In the genomic region with DNA sequence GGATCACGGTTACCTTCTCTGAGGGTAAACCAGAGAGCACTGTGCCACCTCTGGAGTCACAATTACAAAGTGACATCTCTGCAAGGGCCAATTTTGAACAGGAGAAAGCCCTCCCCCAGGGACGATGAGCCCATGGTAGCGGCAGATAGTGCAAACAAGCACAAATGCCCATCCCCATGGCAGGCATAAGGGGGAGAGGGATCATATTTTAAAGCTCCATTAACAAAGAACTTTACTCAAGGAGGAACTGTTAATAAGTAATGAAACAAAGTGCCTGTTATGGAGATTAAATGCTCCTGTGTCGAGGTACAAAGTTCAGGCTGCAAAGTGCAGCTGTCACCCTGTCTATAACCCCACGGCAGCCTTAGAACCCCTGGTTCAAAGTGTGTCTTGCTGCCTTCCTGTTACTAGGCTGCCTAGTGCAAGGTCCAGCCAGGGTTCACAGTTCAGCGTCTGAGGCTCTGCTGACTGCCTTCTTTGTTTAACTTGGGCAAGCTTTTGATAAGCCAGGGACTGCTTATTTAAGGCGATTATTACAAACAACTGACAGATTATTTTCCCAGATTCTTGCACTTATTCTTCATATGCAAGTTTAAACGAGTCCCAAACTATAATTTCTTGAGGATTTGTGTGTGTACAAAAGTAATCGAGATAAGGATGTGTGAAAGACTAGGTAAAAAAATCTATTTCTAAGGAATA, we compare ENCODE assay signal across 1 cellular context.
TF ChIP-seq lines count a peak whose summit lies in the region.

No MANE protein-coding gene starts in this region.

TF ChIP-seq in HepG2, 621 proteins besides CTCF, POLR2A, EP300 and RAD21 (continued from another document and continues in another):
- TF ChIP-seq, protein P1, sequence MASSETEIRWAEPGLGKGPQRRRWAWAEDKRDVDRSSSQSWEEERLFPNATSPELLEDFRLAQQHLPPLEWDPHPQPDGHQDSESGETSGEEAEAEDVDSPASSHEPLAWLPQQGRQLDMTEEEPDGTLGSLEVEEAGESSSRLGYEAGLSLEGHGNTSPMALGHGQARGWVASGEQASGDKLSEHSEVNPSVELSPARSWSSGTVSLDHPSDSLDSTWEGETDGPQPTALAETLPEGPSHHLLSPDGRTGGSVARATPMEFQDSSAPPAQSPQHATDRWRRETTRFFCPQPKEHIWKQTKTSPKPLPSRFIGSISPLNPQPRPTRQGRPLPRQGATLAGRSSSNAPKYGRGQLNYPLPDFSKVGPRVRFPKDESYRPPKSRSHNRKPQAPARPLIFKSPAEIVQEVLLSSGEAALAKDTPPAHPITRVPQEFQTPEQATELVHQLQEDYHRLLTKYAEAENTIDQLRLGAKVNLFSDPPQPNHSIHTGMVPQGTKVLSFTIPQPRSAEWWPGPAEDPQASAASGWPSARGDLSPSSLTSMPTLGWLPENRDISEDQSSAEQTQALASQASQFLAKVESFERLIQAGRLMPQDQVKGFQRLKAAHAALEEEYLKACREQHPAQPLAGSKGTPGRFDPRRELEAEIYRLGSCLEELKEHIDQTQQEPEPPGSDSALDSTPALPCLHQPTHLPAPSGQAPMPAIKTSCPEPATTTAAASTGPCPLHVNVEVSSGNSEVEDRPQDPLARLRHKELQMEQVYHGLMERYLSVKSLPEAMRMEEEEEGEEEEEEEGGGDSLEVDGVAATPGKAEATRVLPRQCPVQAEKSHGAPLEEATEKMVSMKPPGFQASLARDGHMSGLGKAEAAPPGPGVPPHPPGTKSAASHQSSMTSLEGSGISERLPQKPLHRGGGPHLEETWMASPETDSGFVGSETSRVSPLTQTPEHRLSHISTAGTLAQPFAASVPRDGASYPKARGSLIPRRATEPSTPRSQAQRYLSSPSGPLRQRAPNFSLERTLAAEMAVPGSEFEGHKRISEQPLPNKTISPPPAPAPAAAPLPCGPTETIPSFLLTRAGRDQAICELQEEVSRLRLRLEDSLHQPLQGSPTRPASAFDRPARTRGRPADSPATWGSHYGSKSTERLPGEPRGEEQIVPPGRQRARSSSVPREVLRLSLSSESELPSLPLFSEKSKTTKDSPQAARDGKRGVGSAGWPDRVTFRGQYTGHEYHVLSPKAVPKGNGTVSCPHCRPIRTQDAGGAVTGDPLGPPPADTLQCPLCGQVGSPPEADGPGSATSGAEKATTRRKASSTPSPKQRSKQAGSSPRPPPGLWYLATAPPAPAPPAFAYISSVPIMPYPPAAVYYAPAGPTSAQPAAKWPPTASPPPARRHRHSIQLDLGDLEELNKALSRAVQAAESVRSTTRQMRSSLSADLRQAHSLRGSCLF (CRISPR knock-in tag; IDR thresholded peaks at IDR 0.05; ENCODE audit: borderline replicate concordance), result no peak
- TF ChIP-seq, protein P2, sequence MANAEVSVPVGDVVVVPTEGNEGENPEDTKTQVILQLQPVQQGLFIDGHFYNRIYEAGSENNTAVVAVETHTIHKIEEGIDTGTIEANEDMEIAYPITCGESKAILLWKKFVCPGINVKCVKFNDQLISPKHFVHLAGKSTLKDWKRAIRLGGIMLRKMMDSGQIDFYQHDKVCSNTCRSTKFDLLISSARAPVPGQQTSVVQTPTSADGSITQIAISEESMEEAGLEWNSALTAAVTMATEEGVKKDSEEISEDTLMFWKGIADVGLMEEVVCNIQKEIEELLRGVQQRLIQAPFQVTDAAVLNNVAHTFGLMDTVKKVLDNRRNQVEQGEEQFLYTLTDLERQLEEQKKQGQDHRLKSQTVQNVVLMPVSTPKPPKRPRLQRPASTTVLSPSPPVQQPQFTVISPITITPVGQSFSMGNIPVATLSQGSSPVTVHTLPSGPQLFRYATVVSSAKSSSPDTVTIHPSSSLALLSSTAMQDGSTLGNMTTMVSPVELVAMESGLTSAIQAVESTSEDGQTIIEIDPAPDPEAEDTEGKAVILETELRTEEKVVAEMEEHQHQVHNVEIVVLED (CRISPR knock-in tag; IDR thresholded peaks at IDR 0.05; ENCODE audit: borderline replicate concordance), result peak; percentile 74; the same call in 1 of the 2 replicates
- TF ChIP-seq RAD51 (IDR thresholded peaks at IDR 0.05; ENCODE audit: borderline replicate concordance), result no peak
- TF ChIP-seq, protein P3, sequence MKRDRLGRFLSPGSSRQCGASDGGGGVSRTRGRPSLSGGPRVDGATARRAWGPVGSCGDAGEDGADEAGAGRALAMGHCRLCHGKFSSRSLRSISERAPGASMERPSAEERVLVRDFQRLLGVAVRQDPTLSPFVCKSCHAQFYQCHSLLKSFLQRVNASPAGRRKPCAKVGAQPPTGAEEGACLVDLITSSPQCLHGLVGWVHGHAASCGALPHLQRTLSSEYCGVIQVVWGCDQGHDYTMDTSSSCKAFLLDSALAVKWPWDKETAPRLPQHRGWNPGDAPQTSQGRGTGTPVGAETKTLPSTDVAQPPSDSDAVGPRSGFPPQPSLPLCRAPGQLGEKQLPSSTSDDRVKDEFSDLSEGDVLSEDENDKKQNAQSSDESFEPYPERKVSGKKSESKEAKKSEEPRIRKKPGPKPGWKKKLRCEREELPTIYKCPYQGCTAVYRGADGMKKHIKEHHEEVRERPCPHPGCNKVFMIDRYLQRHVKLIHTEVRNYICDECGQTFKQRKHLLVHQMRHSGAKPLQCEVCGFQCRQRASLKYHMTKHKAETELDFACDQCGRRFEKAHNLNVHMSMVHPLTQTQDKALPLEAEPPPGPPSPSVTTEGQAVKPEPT (CRISPR knock-in tag; IDR thresholded peaks at IDR 0.05; ENCODE audit: low read depth), result no peak
- no peak for TF ChIP-seq ZNF460 (CRISPR knock-in tag; IDR thresholded peaks at IDR 0.05; ENCODE audit: borderline replicate concordance)
- no peak for TF ChIP-seq SRSF1 (optimal IDR thresholded peaks at IDR 0.05; ENCODE audit: low read depth, low read length)
- TF ChIP-seq, protein P4, sequence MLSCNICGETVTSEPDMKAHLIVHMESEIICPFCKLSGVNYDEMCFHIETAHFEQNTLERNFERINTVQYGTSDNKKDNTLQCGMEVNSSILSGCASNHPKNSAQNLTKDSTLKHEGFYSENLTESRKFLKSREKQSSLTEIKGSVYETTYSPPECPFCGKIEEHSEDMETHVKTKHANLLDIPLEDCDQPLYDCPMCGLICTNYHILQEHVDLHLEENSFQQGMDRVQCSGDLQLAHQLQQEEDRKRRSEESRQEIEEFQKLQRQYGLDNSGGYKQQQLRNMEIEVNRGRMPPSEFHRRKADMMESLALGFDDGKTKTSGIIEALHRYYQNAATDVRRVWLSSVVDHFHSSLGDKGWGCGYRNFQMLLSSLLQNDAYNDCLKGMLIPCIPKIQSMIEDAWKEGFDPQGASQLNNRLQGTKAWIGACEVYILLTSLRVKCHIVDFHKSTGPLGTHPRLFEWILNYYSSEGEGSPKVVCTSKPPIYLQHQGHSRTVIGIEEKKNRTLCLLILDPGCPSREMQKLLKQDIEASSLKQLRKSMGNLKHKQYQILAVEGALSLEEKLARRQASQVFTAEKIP (CRISPR knock-in tag; IDR thresholded peaks at IDR 0.05; ENCODE audit: borderline replicate concordance), result no peak
- TF ChIP-seq, protein P5, sequence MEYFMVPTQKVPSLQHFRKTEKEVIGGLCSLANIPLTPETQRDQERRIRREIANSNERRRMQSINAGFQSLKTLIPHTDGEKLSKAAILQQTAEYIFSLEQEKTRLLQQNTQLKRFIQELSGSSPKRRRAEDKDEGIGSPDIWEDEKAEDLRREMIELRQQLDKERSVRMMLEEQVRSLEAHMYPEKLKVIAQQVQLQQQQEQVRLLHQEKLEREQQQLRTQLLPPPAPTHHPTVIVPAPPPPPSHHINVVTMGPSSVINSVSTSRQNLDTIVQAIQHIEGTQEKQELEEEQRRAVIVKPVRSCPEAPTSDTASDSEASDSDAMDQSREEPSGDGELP (IDR thresholded peaks at IDR 0.05; ENCODE audit: borderline replicate concordance, low read depth), result peak; percentile 91; the same call in 1 of the 2 replicates
- no peak for TF ChIP-seq GLI4 (CRISPR knock-in tag; IDR thresholded peaks at IDR 0.05; ENCODE audit: borderline replicate concordance)
- TF ChIP-seq ZNF224 (CRISPR knock-in tag; IDR thresholded peaks at IDR 0.05), result no peak
- no peak; the same call in 1 of the 2 replicates for TF ChIP-seq EHMT2 (IDR thresholded peaks at IDR 0.05; ENCODE audit: borderline replicate concordance, low read depth, low read length)
- no peak for TF ChIP-seq NFRKB (IDR thresholded peaks at IDR 0.05)
- peak; percentile 48; the same call in 1 of the 2 replicates for TF ChIP-seq ZKSCAN1 (IDR thresholded peaks at IDR 0.05; ENCODE audit: low read length)
- no peak for TF ChIP-seq IKZF4 (CRISPR knock-in tag; IDR thresholded peaks at IDR 0.05; ENCODE audit: borderline replicate concordance, low read depth, not compliant biosample characterization)
- TF ChIP-seq ZNF317 (CRISPR knock-in tag; IDR thresholded peaks at IDR 0.05), result peak; percentile 81
- TF ChIP-seq JUN (CRISPR knock-in tag; IDR thresholded peaks at IDR 0.05), result peak; percentile 76; the same call in 1 of the 2 replicates
- TF ChIP-seq ADNP (CRISPR knock-in tag; IDR thresholded peaks at IDR 0.05), result peak; percentile 69; the same call in 1 of the 2 replicates
- no peak for TF ChIP-seq NFKB2 (CRISPR knock-in tag; IDR thresholded peaks at IDR 0.05; ENCODE audit: borderline replicate concordance)
- peak; percentile 95 for TF ChIP-seq FOXK1 (CRISPR knock-in tag; IDR thresholded peaks at IDR 0.05; ENCODE audit: borderline replicate concordance, low read depth)
- TF ChIP-seq EZH2 (conservative IDR thresholded peaks at IDR 0.05; ENCODE audit: low read depth, low read length), result no peak
- peak; percentile 81; the same call in 1 of the 2 replicates for TF ChIP-seq ZNF12 (CRISPR knock-in tag; IDR thresholded peaks at IDR 0.05)
- TF ChIP-seq HNRNPL (IDR thresholded peaks at IDR 0.05; ENCODE audit: low read depth, low read length), result no peak
- TF ChIP-seq, protein P6, sequence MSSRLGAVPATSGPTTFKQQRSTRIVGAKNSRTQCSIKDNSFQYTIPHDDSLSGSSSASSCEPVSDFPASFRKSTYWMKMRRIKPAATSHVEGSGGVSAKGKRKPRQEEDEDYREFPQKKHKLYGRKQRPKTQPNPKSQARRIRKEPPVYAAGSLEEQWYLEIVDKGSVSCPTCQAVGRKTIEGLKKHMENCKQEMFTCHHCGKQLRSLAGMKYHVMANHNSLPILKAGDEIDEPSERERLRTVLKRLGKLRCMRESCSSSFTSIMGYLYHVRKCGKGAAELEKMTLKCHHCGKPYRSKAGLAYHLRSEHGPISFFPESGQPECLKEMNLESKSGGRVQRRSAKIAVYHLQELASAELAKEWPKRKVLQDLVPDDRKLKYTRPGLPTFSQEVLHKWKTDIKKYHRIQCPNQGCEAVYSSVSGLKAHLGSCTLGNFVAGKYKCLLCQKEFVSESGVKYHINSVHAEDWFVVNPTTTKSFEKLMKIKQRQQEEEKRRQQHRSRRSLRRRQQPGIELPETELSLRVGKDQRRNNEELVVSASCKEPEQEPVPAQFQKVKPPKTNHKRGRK (CRISPR knock-in tag; IDR thresholded peaks at IDR 0.05), result no peak; the same call in 1 of the 2 replicates
- no peak for TF ChIP-seq SIN3B (IDR thresholded peaks at IDR 0.05; ENCODE audit: low read length)
- TF ChIP-seq, protein P7, sequence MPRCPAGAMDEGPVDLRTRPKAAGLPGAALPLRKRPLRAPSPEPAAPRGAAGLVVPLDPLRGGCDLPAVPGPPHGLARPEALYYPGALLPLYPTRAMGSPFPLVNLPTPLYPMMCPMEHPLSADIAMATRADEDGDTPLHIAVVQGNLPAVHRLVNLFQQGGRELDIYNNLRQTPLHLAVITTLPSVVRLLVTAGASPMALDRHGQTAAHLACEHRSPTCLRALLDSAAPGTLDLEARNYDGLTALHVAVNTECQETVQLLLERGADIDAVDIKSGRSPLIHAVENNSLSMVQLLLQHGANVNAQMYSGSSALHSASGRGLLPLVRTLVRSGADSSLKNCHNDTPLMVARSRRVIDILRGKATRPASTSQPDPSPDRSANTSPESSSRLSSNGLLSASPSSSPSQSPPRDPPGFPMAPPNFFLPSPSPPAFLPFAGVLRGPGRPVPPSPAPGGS (CRISPR knock-in tag; IDR thresholded peaks at IDR 0.05), result peak; percentile 73; the same call in 1 of the 2 replicates
- peak; percentile 60 for TF ChIP-seq ZNF121 (CRISPR knock-in tag; IDR thresholded peaks at IDR 0.05)
- TF ChIP-seq, protein P8, sequence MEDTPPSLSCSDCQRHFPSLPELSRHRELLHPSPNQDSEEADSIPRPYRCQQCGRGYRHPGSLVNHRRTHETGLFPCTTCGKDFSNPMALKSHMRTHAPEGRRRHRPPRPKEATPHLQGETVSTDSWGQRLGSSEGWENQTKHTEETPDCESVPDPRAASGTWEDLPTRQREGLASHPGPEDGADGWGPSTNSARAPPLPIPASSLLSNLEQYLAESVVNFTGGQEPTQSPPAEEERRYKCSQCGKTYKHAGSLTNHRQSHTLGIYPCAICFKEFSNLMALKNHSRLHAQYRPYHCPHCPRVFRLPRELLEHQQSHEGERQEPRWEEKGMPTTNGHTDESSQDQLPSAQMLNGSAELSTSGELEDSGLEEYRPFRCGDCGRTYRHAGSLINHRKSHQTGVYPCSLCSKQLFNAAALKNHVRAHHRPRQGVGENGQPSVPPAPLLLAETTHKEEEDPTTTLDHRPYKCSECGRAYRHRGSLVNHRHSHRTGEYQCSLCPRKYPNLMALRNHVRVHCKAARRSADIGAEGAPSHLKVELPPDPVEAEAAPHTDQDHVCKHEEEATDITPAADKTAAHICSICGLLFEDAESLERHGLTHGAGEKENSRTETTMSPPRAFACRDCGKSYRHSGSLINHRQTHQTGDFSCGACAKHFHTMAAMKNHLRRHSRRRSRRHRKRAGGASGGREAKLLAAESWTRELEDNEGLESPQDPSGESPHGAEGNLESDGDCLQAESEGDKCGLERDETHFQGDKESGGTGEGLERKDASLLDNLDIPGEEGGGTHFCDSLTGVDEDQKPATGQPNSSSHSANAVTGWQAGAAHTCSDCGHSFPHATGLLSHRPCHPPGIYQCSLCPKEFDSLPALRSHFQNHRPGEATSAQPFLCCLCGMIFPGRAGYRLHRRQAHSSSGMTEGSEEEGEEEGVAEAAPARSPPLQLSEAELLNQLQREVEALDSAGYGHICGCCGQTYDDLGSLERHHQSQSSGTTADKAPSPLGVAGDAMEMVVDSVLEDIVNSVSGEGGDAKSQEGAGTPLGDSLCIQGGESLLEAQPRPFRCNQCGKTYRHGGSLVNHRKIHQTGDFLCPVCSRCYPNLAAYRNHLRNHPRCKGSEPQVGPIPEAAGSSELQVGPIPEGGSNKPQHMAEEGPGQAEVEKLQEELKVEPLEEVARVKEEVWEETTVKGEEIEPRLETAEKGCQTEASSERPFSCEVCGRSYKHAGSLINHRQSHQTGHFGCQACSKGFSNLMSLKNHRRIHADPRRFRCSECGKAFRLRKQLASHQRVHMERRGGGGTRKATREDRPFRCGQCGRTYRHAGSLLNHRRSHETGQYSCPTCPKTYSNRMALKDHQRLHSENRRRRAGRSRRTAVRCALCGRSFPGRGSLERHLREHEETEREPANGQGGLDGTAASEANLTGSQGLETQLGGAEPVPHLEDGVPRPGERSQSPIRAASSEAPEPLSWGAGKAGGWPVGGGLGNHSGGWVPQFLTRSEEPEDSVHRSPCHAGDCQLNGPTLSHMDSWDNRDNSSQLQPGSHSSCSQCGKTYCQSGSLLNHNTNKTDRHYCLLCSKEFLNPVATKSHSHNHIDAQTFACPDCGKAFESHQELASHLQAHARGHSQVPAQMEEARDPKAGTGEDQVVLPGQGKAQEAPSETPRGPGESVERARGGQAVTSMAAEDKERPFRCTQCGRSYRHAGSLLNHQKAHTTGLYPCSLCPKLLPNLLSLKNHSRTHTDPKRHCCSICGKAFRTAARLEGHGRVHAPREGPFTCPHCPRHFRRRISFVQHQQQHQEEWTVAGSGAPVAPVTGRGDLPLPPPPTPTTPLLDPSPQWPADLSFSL (CRISPR knock-in tag; IDR thresholded peaks at IDR 0.05), result no peak
- TF ChIP-seq SSRP1 (CRISPR knock-in tag; IDR thresholded peaks at IDR 0.05), result no peak
- TF ChIP-seq ZNF235 (CRISPR knock-in tag; IDR thresholded peaks at IDR 0.05; ENCODE audit: borderline replicate concordance), result no peak
- no peak for TF ChIP-seq MATR3 (CRISPR knock-in tag; IDR thresholded peaks at IDR 0.05)
- no peak for TF ChIP-seq FOXA1 (IDR thresholded peaks at IDR 0.05)
- TF ChIP-seq FOXA1 (CRISPR knock-in tag; IDR thresholded peaks at IDR 0.05), result peak; percentile 90
- peak; percentile 99 for TF ChIP-seq NCOA2 (CRISPR knock-in tag; IDR thresholded peaks at IDR 0.05)
- no peak for TF ChIP-seq ATM (IDR thresholded peaks at IDR 0.05; ENCODE audit: borderline replicate concordance)
- TF ChIP-seq ZNF124 (CRISPR knock-in tag; IDR thresholded peaks at IDR 0.05), result peak; percentile 86
- TF ChIP-seq SMARCC2 (IDR thresholded peaks at IDR 0.05), result no peak
- no peak for TF ChIP-seq ZNF530 (CRISPR knock-in tag; IDR thresholded peaks at IDR 0.05; ENCODE audit: low read depth)
